ENCODE assay signal across 11 cellular contexts in genomic region chr16:75593825-75594820, GRCh38. TPM values are rescaled to one million over a fixed set of nuclear protein-coding genes. Genes with fewer than 3 reads are reported as not detected.
DNase-seq lines count a peak whose midpoint lies in the region; ATAC-seq and TF ChIP-seq lines count a peak whose summit lies in the region.
"Had no signal": no experiment of that assay in that cellular context is flagged by ENCODE, and none has a peak within 500 bp of the region (broad histone marks: within the 10 kb centered on the region; RNA-seq: fewer than 3 reads in every experiment).

No MANE protein-coding gene starts in this region.

- H3K27me3 ChIP-seq in HCT116 (ENCODE audit: insufficient read depth, low read length) (no peaks in the 10 kb centered on the region), upper lobe of left lung (no peaks in the 10 kb centered on the region)

- no TSS peak for BruUV-seq in HCT116 (replicated peaks; lab: Mats Ljungman, UMichigan)

- TF ChIP-seq CTCF in AG09319 (IDR thresholded peaks at IDR 0.05; ENCODE audit: low read depth, low read length) (no peak), HCT116 (IDR thresholded peaks at IDR 0.05 in 2 of 3, conservative IDR thresholded peaks at IDR 0.05 in 1 of 3; ENCODE audit: borderline replicate concordance in 1 of 3, insufficient read depth in 1 of 3, low read depth in 2 of 3, low read length in 2 of 3) (no peak), fibroblast of mammary gland (conservative IDR thresholded peaks at IDR 0.05; ENCODE audit: control insufficient read depth, insufficient read depth, low read depth, low read length) (no peak), upper lobe of left lung (IDR thresholded peaks at IDR 0.05) (no peak)

- H3K9ac ChIP-seq in HCT116 (ENCODE audit: low read length), result no peak overlapping the region

- CTCF ChIA-PET in HCT116 (lab: Charles Lee), result no interaction called here

- WGBS in upper lobe of left lung, 2 donors, result 70 to 71% methylated on average over 17 of the region's 17 CpGs

- TF ChIP-seq RAD21 in HCT116 (IDR thresholded peaks at IDR 0.05; ENCODE audit: low read depth), result no peak

- intact Hi-C loops in HCT116 (cut with micrococcal nuclease), result no loop called here

- peaks cover 0 to 13% of the 10 kb centered on the region in 2 experiments; a peak in 2 of 4 replicates for H3K36me3 ChIP-seq in HCT116 (ENCODE audit: control insufficient read depth in 1 of 2, insufficient read depth in 2 of 2, low read length in 2 of 2)
- peaks cover 0 to 28% (median 2%) of the 10 kb centered on the region in 4 donors for H3K36me3 ChIP-seq in upper lobe of left lung

- H3K9me3 ChIP-seq in HCT116 (ENCODE audit: control insufficient read depth in 1 of 2, insufficient read depth in 1 of 2, low read depth in 1 of 2, low read length in 2 of 2), result no peaks in the 10 kb centered on the region
- no peaks in the 10 kb centered on the region for H3K9me3 ChIP-seq in upper lobe of left lung
- H3K9me3 ChIP-seq: mucosa of descending colon, thoracic aorta had no signal

- H3K9me2 ChIP-seq in HCT116 (ENCODE audit: insufficient read depth), result no peaks in the 10 kb centered on the region

- no peaks in the 10 kb centered on the region for H3K79me2 ChIP-seq in HCT116 (ENCODE audit: insufficient read depth, low read length)

- TF ChIP-seq POLR2A in HCT116 (IDR thresholded peaks at IDR 0.05; ENCODE audit: borderline replicate concordance, extremely low read depth, insufficient read depth, insufficient read length) (no peak), upper lobe of left lung (IDR thresholded peaks at IDR 0.05) (no peak)

- DNase-seq in AG09319 (ENCODE audit: extremely low read depth, low read depth) (peak; percentile 67), HCT116 (ENCODE audit: low read depth, low spot score) (no peak), SHP77 treated with DMSO at 0.1 percent for 48 hours (lab: John Stamatoyannopoulos, UW) (peak; percentile 63), fibroblast of mammary gland (ENCODE audit: low read depth) (peak; percentile 85), upper lobe of left lung (no peak), COLO829 (ENCODE audit: low spot score) (no peak), NCI-H146 (lab: John Stamatoyannopoulos, UW) (no peak)
- DNase-seq: activated B cell treated with CpG ODN at 0.5 μM for 24 hours, mucosa of descending colon had no signal

- H3K4me2 ChIP-seq in HCT116 (ENCODE audit: low read length), result no peak overlapping the region

- POLR2A ChIA-PET in HCT116 (lab: Charles Lee), result no interaction called here

- H2AFZ ChIP-seq in HCT116 (ENCODE audit: low read depth, low read length, poor library complexity, severe bottlenecking), result no peak overlapping the region

- no peaks in the 10 kb centered on the region for H4K20me1 ChIP-seq in HCT116 (ENCODE audit: insufficient read depth)

- no peak overlapping the region for H3K4me3 ChIP-seq in HCT116 (replicated peaks in 1 of 2; ENCODE audit: low read depth in 1 of 2, low read length in 2 of 2)
- H3K4me3 ChIP-seq in fibroblast of mammary gland (ENCODE audit: control insufficient read depth, low read depth, low read length), result no peak overlapping the region
- no peak overlapping the region for H3K4me3 ChIP-seq in upper lobe of left lung
- H3K4me3 ChIP-seq: mucosa of descending colon, thoracic aorta had no signal

- no peak overlapping the region for H3K27ac ChIP-seq in HCT116 (ENCODE audit: low read depth, low read length)
- H3K27ac ChIP-seq in upper lobe of left lung, result peak overlapping the region in 1 of 4 donors; percentile 4

- ATAC-seq in HCT116 (peak; percentile 34; the same call in 1 of the 2 replicates), GM18867 (IDR thresholded peaks at IDR 0.05; ENCODE audit: unreplicated experiment) (no peak), upper lobe of left lung (ENCODE audit: low FRiP score in 2 of 2) (no peak)
- ATAC-seq: mucosa of descending colon had no signal

- TF ChIP-seq EP300 in upper lobe of left lung (IDR thresholded peaks at IDR 0.05), result no peak

- H3K4me1 ChIP-seq in HCT116 (ENCODE audit: control insufficient read depth in 1 of 2, insufficient read depth in 2 of 2, low read length in 2 of 2) (peaks cover 0 to 8% of the 10 kb centered on the region in 2 experiments; a peak in 1 of 4 replicates), upper lobe of left lung (no peaks in the 10 kb centered on the region)

- RAD21 ChIA-PET in HCT116 (lab: Charles Lee; ENCODE audit: low non-redundant PET in 1 of 2, low total read pairs in 2 of 2, uncharacterized antibody in 2 of 2, unreplicated experiment in 2 of 2), result no interaction called here

TF ChIP-seq in HCT116, 20 proteins besides CTCF, POLR2A, EP300 and RAD21:
- TF ChIP-seq CEBPB (IDR thresholded peaks at IDR 0.05; ENCODE audit: low read depth), result no peak
- TF ChIP-seq, protein P1, sequence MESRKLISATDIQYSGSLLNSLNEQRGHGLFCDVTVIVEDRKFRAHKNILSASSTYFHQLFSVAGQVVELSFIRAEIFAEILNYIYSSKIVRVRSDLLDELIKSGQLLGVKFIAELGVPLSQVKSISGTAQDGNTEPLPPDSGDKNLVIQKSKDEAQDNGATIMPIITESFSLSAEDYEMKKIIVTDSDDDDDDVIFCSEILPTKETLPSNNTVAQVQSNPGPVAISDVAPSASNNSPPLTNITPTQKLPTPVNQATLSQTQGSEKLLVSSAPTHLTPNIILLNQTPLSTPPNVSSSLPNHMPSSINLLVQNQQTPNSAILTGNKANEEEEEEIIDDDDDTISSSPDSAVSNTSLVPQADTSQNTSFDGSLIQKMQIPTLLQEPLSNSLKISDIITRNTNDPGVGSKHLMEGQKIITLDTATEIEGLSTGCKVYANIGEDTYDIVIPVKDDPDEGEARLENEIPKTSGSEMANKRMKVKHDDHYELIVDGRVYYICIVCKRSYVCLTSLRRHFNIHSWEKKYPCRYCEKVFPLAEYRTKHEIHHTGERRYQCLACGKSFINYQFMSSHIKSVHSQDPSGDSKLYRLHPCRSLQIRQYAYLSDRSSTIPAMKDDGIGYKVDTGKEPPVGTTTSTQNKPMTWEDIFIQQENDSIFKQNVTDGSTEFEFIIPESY (IDR thresholded peaks at IDR 0.05; ENCODE audit: extremely low read depth, insufficient replicate concordance, low read length), result no peak
- TF ChIP-seq MAX (IDR thresholded peaks at IDR 0.05), result no peak
- no peak for TF ChIP-seq EZH2phosphoT487 (IDR thresholded peaks at IDR 0.05; ENCODE audit: borderline replicate concordance)
- no peak for TF ChIP-seq SRF (IDR thresholded peaks at IDR 0.05; ENCODE audit: low read depth)
- no peak for TF ChIP-seq TCF7L2 (IDR thresholded peaks at IDR 0.05; ENCODE audit: borderline replicate concordance, extremely low read depth, insufficient read depth, insufficient read length)
- no peak for TF ChIP-seq REST (IDR thresholded peaks at IDR 0.05; ENCODE audit: low read depth)
- no peak for TF ChIP-seq JUND (IDR thresholded peaks at IDR 0.05)
- TF ChIP-seq YY1 (IDR thresholded peaks at IDR 0.05; ENCODE audit: extremely low read depth, insufficient replicate concordance, low read depth, low read length), result no peak
TF ChIP-seq in HCT116: peak in this region for 0.

RNA-seq across cellular contexts. Expression of gene GABARAPL2, which starts 27.9 kb away (rescaled TPM):
- total RNA-seq in HCT116 (2021; ENCODE audit: unreplicated experiment) (76.9 TPM), upper lobe of left lung (100 to 1,000 TPM in 2 of 6 donors, 10 to 100 TPM in 4; 14.7 to 103 (median 81.1) TPM)
- polyA plus RNA-seq in HCT116 (2012), result 86.3 and 99.2 TPM in 2 replicates

RNA-seq across cellular contexts. Expression of gene ADAT1, which starts 29.0 kb away (rescaled TPM):
- total RNA-seq in HCT116 (2021; ENCODE audit: unreplicated experiment) (44.2 TPM), upper lobe of left lung (10 to 100 TPM; 30.6 to 77.5 (median 46.7) TPM)
- 20.9 and 22.8 TPM in 2 replicates for polyA plus RNA-seq in HCT116 (2012)

RNA-seq across cellular contexts. Expression of gene TMEM231, which starts 38.1 kb away (rescaled TPM):
- total RNA-seq in HCT116 (2021; ENCODE audit: unreplicated experiment), result 9.7 TPM
- polyA plus RNA-seq in HCT116 (2012), result 14.1 and 14.8 TPM in 2 replicates
- 10 to 100 TPM in 4 of 6 donors, 1 to 10 TPM in 2; 6.3 to 31.2 (median 11.8) TPM for total RNA-seq in upper lobe of left lung

RNA-seq across cellular contexts. Expression of gene KARS1, which starts 53.3 kb away (rescaled TPM):
- total RNA-seq in HCT116 (2021; ENCODE audit: unreplicated experiment), result 196 TPM
- 124 and 159 TPM in 2 replicates for polyA plus RNA-seq in HCT116 (2012)
- total RNA-seq in upper lobe of left lung, result 10 to 100 TPM; 59.4 to 94.2 (median 86.3) TPM

RNA-seq across cellular contexts. Expression of gene TERF2IP, which starts 53.5 kb away (rescaled TPM):
- total RNA-seq in HCT116 (2021; ENCODE audit: unreplicated experiment) (36.4 TPM), upper lobe of left lung (10 to 100 TPM; 45.1 to 70.0 (median 59.1) TPM)
- 22.0 and 25.7 TPM in 2 replicates for polyA plus RNA-seq in HCT116 (2012)

Comparison
In these comparisons a context has a peak if more than half of its experiments do, and no peak if none do; other contexts are left out.
1. DNase-seq: peak in AG09319 (single experiment), SHP77 treated with DMSO at 0.1 percent for 48 hours (single experiment) and fibroblast of mammary gland (single experiment); none in HCT116 (single experiment), upper lobe of left lung (0 of 2), COLO829 (single experiment) and NCI-H146 (single experiment).